ENCODE assay signal across 1 cellular context in the genomic region with DNA sequence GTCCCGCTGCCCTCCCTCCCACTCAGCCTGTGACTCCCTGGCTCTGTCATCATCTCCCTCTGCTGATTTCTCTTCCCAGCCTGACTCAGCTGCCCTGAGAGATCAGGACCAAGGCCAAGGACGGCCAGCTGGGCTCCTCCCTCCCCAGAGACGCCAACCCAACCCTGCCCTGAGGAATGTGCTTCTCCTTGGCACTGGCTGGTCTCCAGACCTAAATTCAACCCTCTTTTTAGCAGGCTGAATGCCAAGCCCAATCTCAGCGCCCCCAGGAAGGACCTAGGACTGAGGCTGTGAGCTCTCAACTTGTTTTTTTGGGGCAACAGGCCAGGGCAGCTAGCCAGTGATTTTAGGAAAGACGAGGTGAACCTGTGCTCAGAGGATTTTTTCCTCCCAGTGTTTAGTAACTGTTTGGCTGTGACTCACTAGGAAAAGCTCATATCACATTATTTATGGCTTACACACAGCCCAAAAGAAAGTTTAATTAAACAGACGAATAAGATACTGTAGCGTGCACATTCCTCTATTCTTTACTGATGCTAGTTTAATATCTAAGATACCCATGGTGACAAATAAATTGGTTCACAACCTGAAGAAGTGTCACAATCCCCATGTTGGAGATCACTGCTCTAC.
A peak's percentile ranks its signal among the peaks of the same experiment; 100 is the strongest.
TF ChIP-seq lines count a peak whose summit lies in the region.

No MANE protein-coding gene starts in this region.

TF ChIP-seq in K562, 482 proteins besides CTCF, POLR2A, EP300 and RAD21:
- TF ChIP-seq BRD9 (IDR thresholded peaks at IDR 0.05; ENCODE audit: low read depth, partially characterized antibody) (no peak), ZC3H8 (IDR thresholded peaks at IDR 0.05) (no peak), ZNF668 (CRISPR knock-in tag; IDR thresholded peaks at IDR 0.05) (no peak), PPARD (CRISPR knock-in tag; IDR thresholded peaks at IDR 0.05) (no peak), EHMT2 (IDR thresholded peaks at IDR 0.05) (peak; percentile 83), ZNF76 (CRISPR knock-in tag; IDR thresholded peaks at IDR 0.05; ENCODE audit: borderline replicate concordance) (no peak), PHB (CRISPR knock-in tag; IDR thresholded peaks at IDR 0.05) (no peak)
- TF ChIP-seq, protein P1, sequence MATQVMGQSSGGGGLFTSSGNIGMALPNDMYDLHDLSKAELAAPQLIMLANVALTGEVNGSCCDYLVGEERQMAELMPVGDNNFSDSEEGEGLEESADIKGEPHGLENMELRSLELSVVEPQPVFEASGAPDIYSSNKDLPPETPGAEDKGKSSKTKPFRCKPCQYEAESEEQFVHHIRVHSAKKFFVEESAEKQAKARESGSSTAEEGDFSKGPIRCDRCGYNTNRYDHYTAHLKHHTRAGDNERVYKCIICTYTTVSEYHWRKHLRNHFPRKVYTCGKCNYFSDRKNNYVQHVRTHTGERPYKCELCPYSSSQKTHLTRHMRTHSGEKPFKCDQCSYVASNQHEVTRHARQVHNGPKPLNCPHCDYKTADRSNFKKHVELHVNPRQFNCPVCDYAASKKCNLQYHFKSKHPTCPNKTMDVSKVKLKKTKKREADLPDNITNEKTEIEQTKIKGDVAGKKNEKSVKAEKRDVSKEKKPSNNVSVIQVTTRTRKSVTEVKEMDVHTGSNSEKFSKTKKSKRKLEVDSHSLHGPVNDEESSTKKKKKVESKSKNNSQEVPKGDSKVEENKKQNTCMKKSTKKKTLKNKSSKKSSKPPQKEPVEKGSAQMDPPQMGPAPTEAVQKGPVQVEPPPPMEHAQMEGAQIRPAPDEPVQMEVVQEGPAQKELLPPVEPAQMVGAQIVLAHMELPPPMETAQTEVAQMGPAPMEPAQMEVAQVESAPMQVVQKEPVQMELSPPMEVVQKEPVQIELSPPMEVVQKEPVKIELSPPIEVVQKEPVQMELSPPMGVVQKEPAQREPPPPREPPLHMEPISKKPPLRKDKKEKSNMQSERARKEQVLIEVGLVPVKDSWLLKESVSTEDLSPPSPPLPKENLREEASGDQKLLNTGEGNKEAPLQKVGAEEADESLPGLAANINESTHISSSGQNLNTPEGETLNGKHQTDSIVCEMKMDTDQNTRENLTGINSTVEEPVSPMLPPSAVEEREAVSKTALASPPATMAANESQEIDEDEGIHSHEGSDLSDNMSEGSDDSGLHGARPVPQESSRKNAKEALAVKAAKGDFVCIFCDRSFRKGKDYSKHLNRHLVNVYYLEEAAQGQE (CRISPR knock-in tag; IDR thresholded peaks at IDR 0.05; ENCODE audit: low read depth), result peak; percentile 92
- TF ChIP-seq, protein P2, sequence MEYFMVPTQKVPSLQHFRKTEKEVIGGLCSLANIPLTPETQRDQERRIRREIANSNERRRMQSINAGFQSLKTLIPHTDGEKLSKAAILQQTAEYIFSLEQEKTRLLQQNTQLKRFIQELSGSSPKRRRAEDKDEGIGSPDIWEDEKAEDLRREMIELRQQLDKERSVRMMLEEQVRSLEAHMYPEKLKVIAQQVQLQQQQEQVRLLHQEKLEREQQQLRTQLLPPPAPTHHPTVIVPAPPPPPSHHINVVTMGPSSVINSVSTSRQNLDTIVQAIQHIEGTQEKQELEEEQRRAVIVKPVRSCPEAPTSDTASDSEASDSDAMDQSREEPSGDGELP (CRISPR knock-in tag; IDR thresholded peaks at IDR 0.05; ENCODE audit: borderline replicate concordance), result peak; percentile 95
